ENCODE assay signal across 10 cellular contexts in the genomic region with DNA sequence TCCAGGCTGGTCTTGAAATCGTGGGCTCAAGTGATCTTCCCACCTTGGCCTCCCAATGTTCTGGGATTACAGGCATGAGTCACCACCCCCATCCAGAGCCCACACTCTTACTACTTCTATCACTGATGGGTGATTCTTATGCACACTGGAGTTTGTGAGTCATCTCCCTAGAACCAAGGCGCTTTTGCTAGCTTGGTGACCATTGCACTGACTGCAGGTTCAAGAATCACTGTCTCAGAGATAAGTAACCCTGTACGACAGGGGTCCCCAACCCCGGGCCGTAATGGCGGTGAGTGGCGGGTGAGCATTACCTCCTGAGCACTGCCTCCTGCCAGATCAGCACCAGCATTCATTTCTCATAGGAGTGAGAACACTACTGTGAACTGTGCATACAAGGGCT.
A peak's percentile ranks its signal among the peaks of the same experiment; 100 is the strongest.
DNase-seq lines count a peak whose midpoint lies in the region; ATAC-seq lines count a peak whose summit lies in the region.
"Had no signal": no experiment of that assay in that cellular context is flagged by ENCODE, and none has a peak within 500 bp of the region (broad histone marks: within the 10 kb centered on the region; RNA-seq: fewer than 3 reads in every experiment).

No MANE protein-coding gene starts in this region.

- no peak overlapping the region for H3K18ac ChIP-seq in mesendoderm (ENCODE audit: low read length)

- peaks cover 82% of the 10 kb centered on the region for H3K4me1 Mint-ChIP-seq in activated naive CD8-positive, alpha-beta T cell treated with anti-CD3 and anti-CD28 coated beads for 36 hours

- no peak overlapping the region for H2BK120ac ChIP-seq in mesendoderm (ENCODE audit: low read depth, low read length)

- H3K4ac ChIP-seq in mesendoderm (ENCODE audit: low read depth, low read length) = no peak overlapping the region

- no peak overlapping the region for H3K4me3 ChIP-seq in mesendoderm (ENCODE audit: low read length)
- H3K4me3 ChIP-seq: ovary had no signal

- no peaks in the 10 kb centered on the region for H3K27me3 ChIP-seq in mesendoderm (ENCODE audit: insufficient read depth, low read length, poor library complexity)
- H3K27me3 ChIP-seq: ovary had no signal

- no peaks in the 10 kb centered on the region for H3K36me3 ChIP-seq in mesendoderm (ENCODE audit: control insufficient read depth, insufficient read depth, low read length)
- H3K36me3 ChIP-seq: ovary had no signal

- H2AK5ac ChIP-seq in mesendoderm (ENCODE audit: low read length) = no peak overlapping the region

- no CpG with 5 or more reads among the region's 7 CpGs for WGBS in mesendoderm (ENCODE audit: extremely low coverage, insufficient coverage, low lambda C conversion rate)

- no peak overlapping the region for H2BK5ac ChIP-seq in mesendoderm (ENCODE audit: low read length)

- no peaks in the 10 kb centered on the region for H3K79me2 ChIP-seq in mesendoderm (ENCODE audit: control insufficient read depth, insufficient read depth, low read length)

- peak overlapping the region; percentile 92 for H3K27ac Mint-ChIP-seq in activated naive CD8-positive, alpha-beta T cell treated with anti-CD3 and anti-CD28 coated beads for 36 hours
- H3K27ac Mint-ChIP-seq: T-helper 17 cell had no signal

- H3K79me1 ChIP-seq in mesendoderm (ENCODE audit: low read length) = no peaks in the 10 kb centered on the region

- no peaks in the 10 kb centered on the region for H3K27me3 Mint-ChIP-seq in activated naive CD8-positive, alpha-beta T cell treated with anti-CD3 and anti-CD28 coated beads for 36 hours
- H3K27me3 Mint-ChIP-seq: T-helper 17 cell had no signal

- no peak overlapping the region for H4K8ac ChIP-seq in mesendoderm (ENCODE audit: low read depth, low read length)

- H2BK15ac ChIP-seq in mesendoderm (replicated peaks; ENCODE audit: low read depth) = no peak overlapping the region

- H3K9me3 Mint-ChIP-seq in activated naive CD8-positive, alpha-beta T cell treated with anti-CD3 and anti-CD28 coated beads for 36 hours = no peaks in the 10 kb centered on the region

- no peak overlapping the region for H3K4me3 Mint-ChIP-seq in activated naive CD8-positive, alpha-beta T cell treated with anti-CD3 and anti-CD28 coated beads for 36 hours
- H3K4me3 Mint-ChIP-seq: T-helper 17 cell had no signal

- no peak for ATAC-seq in HG03521 (IDR thresholded peaks at IDR 0.05; ENCODE audit: unreplicated experiment)
- ATAC-seq: T-helper 17 cell had no signal

- H3K23ac ChIP-seq in mesendoderm (ENCODE audit: low read length) = no peak overlapping the region

- H3K36me3 Mint-ChIP-seq in activated naive CD8-positive, alpha-beta T cell treated with anti-CD3 and anti-CD28 coated beads for 36 hours = peaks cover 5% of the 10 kb centered on the region

- no peak overlapping the region for H3K9ac ChIP-seq in mesendoderm (ENCODE audit: low read length)

- no peak overlapping the region for H3K27ac ChIP-seq in mesendoderm (ENCODE audit: low read depth, low read length)
- H3K27ac ChIP-seq: ovary had no signal

- H3K4me1 ChIP-seq in mesendoderm (ENCODE audit: control insufficient read depth, low read depth, low read length) = no peaks in the 10 kb centered on the region

- H4K5ac ChIP-seq in mesendoderm (ENCODE audit: low read length) = no peak overlapping the region

- DNase-seq in HCEC 1CT (peak; percentile 49), M059J (ENCODE audit: low read depth) (peak; percentile 64), mesendoderm (peak; percentile 27), NCI-H69 (lab: John Stamatoyannopoulos, UW) (no peak), T1000 (lab: John Stamatoyannopoulos, UW) (no peak)
- peak; percentile 56 for DNase-seq in activated naive CD8-positive, alpha-beta T cell treated with anti-CD3 and anti-CD28 coated beads for 36 hours
- DNase-seq: NCI-H1694 treated with DMSO at 0.1 percent for 48 hours, ovary, T-helper 17 cell had no signal

- no peak overlapping the region for H3K4me2 ChIP-seq in mesendoderm (ENCODE audit: low read length)

- no peak overlapping the region for H3K56ac ChIP-seq in mesendoderm (ENCODE audit: low read length)

Comparison
In these comparisons a context has a peak if more than half of its experiments do, and no peak if none do; other contexts are left out.
1. DNase-seq: peak in HCEC 1CT (single experiment), M059J (single experiment), activated naive CD8-positive, alpha-beta T cell treated with anti-CD3 and anti-CD28 coated beads for 36 hours (single experiment) and mesendoderm (single experiment); none in NCI-H69 (single experiment) and T1000 (single experiment).